Comparison of ENCODE assay signal across 20 cellular contexts in the genomic region with DNA sequence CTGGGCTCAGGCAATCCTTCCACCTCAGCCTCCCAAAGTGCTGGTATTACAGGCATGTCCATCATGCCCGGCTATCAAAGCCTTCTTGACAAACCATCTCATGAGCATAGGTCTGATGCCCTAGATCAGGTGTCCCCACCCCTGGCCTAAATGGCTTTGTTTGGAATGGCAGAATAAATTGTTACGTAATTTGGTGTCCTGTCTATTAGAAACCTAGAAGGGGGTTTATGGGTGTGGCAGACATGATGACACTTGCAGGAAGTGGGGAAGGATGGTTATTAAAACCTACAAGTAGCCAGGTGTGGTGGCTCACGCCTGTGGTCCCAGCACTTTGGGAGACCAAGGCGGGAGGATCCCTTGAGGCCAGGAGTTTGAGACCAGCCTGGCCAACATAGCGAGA. TPM values are rescaled to one million over a fixed set of nuclear protein-coding genes. Genes with fewer than 3 reads are reported as not detected.
DNase-seq lines count a peak whose midpoint lies in the region; ATAC-seq and TF ChIP-seq lines count a peak whose summit lies in the region.
"Had no signal": no experiment of that assay in that cellular context is flagged by ENCODE, and none has a peak within 500 bp of the region (broad histone marks: within the 10 kb centered on the region; RNA-seq: fewer than 3 reads in every experiment).

No MANE protein-coding gene starts in this region.

- no peak overlapping the region for H3K18ac ChIP-seq in mesenchymal stem cell (ENCODE audit: low read depth in 1 of 2, low read length in 2 of 2)

- DNase-seq in heart left ventricle = no peak
- DNase-seq in cardiac septum (ENCODE audit: low spot score) = no peak
- no peak for DNase-seq in left ventricle myocardium inferior
- no peak for DNase-seq in Right ventricle myocardium inferior (ENCODE audit: missing footprints)
- DNase-seq in right cardiac atrium = no peak
- DNase-seq in Right ventricle myocardium superior = no peak
- DNase-seq in testis = no peak
- DNase-seq in mesenchymal stem cell = no peak
- DNase-seq: 8988T; ACHN; BE2C; C1 segment of cervical spinal cord; Caco-2; Calu3; CD4-positive, alpha-beta memory T cell; CD4-positive, CD25-positive, alpha-beta regulatory T cell; CD8-positive, alpha-beta memory T cell; DMS79 treated with DMSO at 0.1 percent for 48 hours; GF-D8 had no signal

- H3K36me3 ChIP-seq in heart left ventricle (no peaks in the 10 kb centered on the region), left ventricle myocardium inferior (no peaks in the 10 kb centered on the region), testis (ENCODE audit: low read depth, missing control alignments) (no peaks in the 10 kb centered on the region), mesenchymal stem cell (ENCODE audit: control insufficient read depth in 1 of 2, insufficient read depth in 2 of 2, low read depth in 1 of 2, low read length in 2 of 2) (no peaks in the 10 kb centered on the region)
- H3K36me3 ChIP-seq: BE2C, BLaER1 had no signal

- 95 to 99% (median 96%) methylated on average over 5 of the region's 5 CpGs for WGBS in heart left ventricle, 4 donors
- 96% methylated on average over 5 of the region's 5 CpGs for WGBS in right cardiac atrium
- 97 to 100% methylated on average over 5 of the region's 5 CpGs for WGBS in testis, 2 donors
- 94% methylated on average over 5 of the region's 5 CpGs for WGBS in mesenchymal stem cell

- H3K4me2 ChIP-seq in mesenchymal stem cell (ENCODE audit: low read length, poor library complexity, severe bottlenecking) = no peak overlapping the region
- H3K4me2 ChIP-seq: BLaER1 had no signal

- H3K79me1 ChIP-seq in mesenchymal stem cell (replicated peaks; ENCODE audit: low read length, poor library complexity, severe bottlenecking) = no peaks in the 10 kb centered on the region

- H2BK15ac ChIP-seq in mesenchymal stem cell (ENCODE audit: low read depth, poor library complexity, severe bottlenecking) = no peak overlapping the region

- no peak overlapping the region for H2BK120ac ChIP-seq in mesenchymal stem cell (ENCODE audit: low read depth, low read length)

- H2AK5ac ChIP-seq in mesenchymal stem cell (ENCODE audit: low read length, severe bottlenecking) = no peak overlapping the region

- H3K23ac ChIP-seq in mesenchymal stem cell (ENCODE audit: low read length in 2 of 2) = no peak overlapping the region

- no peak for ATAC-seq in heart left ventricle
- ATAC-seq in Right ventricle myocardium inferior = no peak
- ATAC-seq in right cardiac atrium = no peak
- no peak for ATAC-seq in Right ventricle myocardium superior (ENCODE audit: poor library complexity)

- H3K4me1 ChIP-seq in heart left ventricle = peaks cover 0 to 54% (median 25%) of the 10 kb centered on the region in 12 donors
- peaks cover 61% of the 10 kb centered on the region for H3K4me1 ChIP-seq in left ventricle myocardium inferior
- H3K4me1 ChIP-seq in right cardiac atrium (ENCODE audit: control insufficient read depth, insufficient read depth, low read length) = peaks cover 16% of the 10 kb centered on the region
- peaks cover 46% of the 10 kb centered on the region for H3K4me1 ChIP-seq in testis
- H3K4me1 ChIP-seq in mesenchymal stem cell (ENCODE audit: control insufficient read depth, insufficient read depth, low read depth, low read length) = peaks cover 11% of the 10 kb centered on the region
- H3K4me1 ChIP-seq: BE2C had no signal

- H4K91ac ChIP-seq in mesenchymal stem cell (ENCODE audit: low read length) = no peak overlapping the region

- intact Hi-C loops in heart left ventricle (cut with DNase I) (loop anchor here in 2 of 10 donors (5.0 kb wide), 3 partner anchors 67 to 182 kb away; no protein-coding TSS in a partner anchor), cardiac septum (cut with DNase I) (loop anchor here (5.0 kb wide), 2 partner anchors 182 to 217 kb away; no protein-coding TSS in a partner anchor), left ventricle myocardium inferior (cut with micrococcal nuclease) (no loop called here), Right ventricle myocardium inferior (cut with DNase I) (loop anchor here (5.0 kb wide), 1 partner anchor 182 kb away; no protein-coding TSS in a partner anchor), right cardiac atrium (cut with DNase I) (no loop called here), Right ventricle myocardium superior (cut with DNase I) (no loop called here), testis (cut with DNase I; ENCODE audit: low total_unique reads) (no loop called here)

- no peaks in the 10 kb centered on the region for H3K27me3 ChIP-seq in heart left ventricle
- H3K27me3 ChIP-seq in left ventricle myocardium inferior (ENCODE audit: low read depth) = no peaks in the 10 kb centered on the region
- H3K27me3 ChIP-seq in right cardiac atrium (ENCODE audit: control insufficient read depth, insufficient read depth) = no peaks in the 10 kb centered on the region
- H3K27me3 ChIP-seq in testis = no peaks in the 10 kb centered on the region
- no peaks in the 10 kb centered on the region for H3K27me3 ChIP-seq in mesenchymal stem cell (ENCODE audit: control insufficient read depth in 1 of 2, insufficient read depth in 1 of 2, low read length in 2 of 2)
- H3K27me3 ChIP-seq: BE2C, BLaER1 had no signal

- H4K8ac ChIP-seq in mesenchymal stem cell (ENCODE audit: low read length) = no peak overlapping the region

- TF ChIP-seq CTCF in heart left ventricle (IDR thresholded peaks at IDR 0.05) (no peak), left ventricle myocardium inferior (IDR thresholded peaks at IDR 0.05; ENCODE audit: borderline replicate concordance) (no peak), testis (IDR thresholded peaks at IDR 0.05) (no peak)

- H3K4me3 ChIP-seq in heart left ventricle = no peak overlapping the region
- no peak overlapping the region for H3K4me3 ChIP-seq in left ventricle myocardium inferior
- no peak overlapping the region for H3K4me3 ChIP-seq in right cardiac atrium (ENCODE audit: low read length)
- H3K4me3 ChIP-seq in testis = no peak overlapping the region
- no peak overlapping the region for H3K4me3 ChIP-seq in mesenchymal stem cell (ENCODE audit: insufficient read depth in 1 of 2, low read depth in 1 of 2, low read length in 2 of 2)
- H3K4me3 ChIP-seq: BLaER1 had no signal

- no peak overlapping the region for H2BK5ac ChIP-seq in mesenchymal stem cell (ENCODE audit: low read depth, low read length, poor library complexity, severe bottlenecking)

- H3K27ac ChIP-seq in heart left ventricle = peak overlapping the region in 9 of 12 donors; percentile 29 to 80 (median 42)
- H3K27ac ChIP-seq in left ventricle myocardium inferior (replicated peaks) = peak overlapping the region; percentile 56
- peak overlapping the region; percentile 72 for H3K27ac ChIP-seq in right cardiac atrium (ENCODE audit: low read length)
- peak overlapping the region; percentile 91 for H3K27ac ChIP-seq in testis
- no peak overlapping the region for H3K27ac ChIP-seq in mesenchymal stem cell (ENCODE audit: low read length, poor library complexity, severe bottlenecking)
- H3K27ac ChIP-seq: BLaER1 had no signal

- no peak overlapping the region for H3K14ac ChIP-seq in mesenchymal stem cell (ENCODE audit: low read length in 2 of 2)

- H2AFZ ChIP-seq in mesenchymal stem cell (ENCODE audit: low read depth, low read length) = no peak overlapping the region

- H3K9ac ChIP-seq in mesenchymal stem cell (ENCODE audit: low read length) = no peak overlapping the region
- H3K9ac ChIP-seq: BLaER1 had no signal

- H3K9me3 ChIP-seq in heart left ventricle (no peaks in the 10 kb centered on the region), left ventricle myocardium inferior (replicated peaks) (no peaks in the 10 kb centered on the region), right cardiac atrium (ENCODE audit: control insufficient read depth, low read length) (no peaks in the 10 kb centered on the region), testis (no peaks in the 10 kb centered on the region), mesenchymal stem cell (ENCODE audit: control insufficient read depth, low read length) (no peaks in the 10 kb centered on the region)
- H3K9me3 ChIP-seq: BE2C, Caco-2 had no signal

- H3K4ac ChIP-seq in mesenchymal stem cell (ENCODE audit: low read depth in 1 of 2, low read length in 2 of 2) = no peak overlapping the region

- TF ChIP-seq POLR2A in heart left ventricle (IDR thresholded peaks at IDR 0.05) = no peak
- no peak for TF ChIP-seq POLR2A in testis (IDR thresholded peaks at IDR 0.05)

- no peak overlapping the region for H2BK12ac ChIP-seq in mesenchymal stem cell (ENCODE audit: low read length in 2 of 2)

RNA-seq across cellular contexts. Expression of a gene that starts 38.6 kb away (rescaled TPM):
- total RNA-seq in heart left ventricle = 10 to 100 TPM; 26.7 to 49.7 (median 42.7) TPM
- 10 to 100 TPM; 11.5 to 16.3 TPM for polyA plus RNA-seq in heart left ventricle
- total RNA-seq in cardiac septum = 45.4 TPM
- total RNA-seq in left ventricle myocardium inferior = 42.2 TPM
- total RNA-seq in Right ventricle myocardium inferior = 39.3 TPM
- 10 to 100 TPM; 49.0 to 54.8 (median 53.1) TPM for total RNA-seq in right cardiac atrium
- 16.9 TPM for polyA plus RNA-seq in right cardiac atrium
- 37.5 TPM for total RNA-seq in Right ventricle myocardium superior
- 10 to 100 TPM; 82.4 to 87.9 TPM for total RNA-seq in testis
- 42.1 TPM for polyA plus RNA-seq in testis (ENCODE audit: insufficient read depth, low read depth, low replicate concordance)
- 20.2 TPM for polyA plus RNA-seq in mesenchymal stem cell (2013, experiment 1 of 2)
- 21.2 TPM for polyA plus RNA-seq in mesenchymal stem cell (2013, experiment 2 of 2)

Comparison
In these comparisons a context has a peak if more than half of its experiments do, and no peak if none do; other contexts are left out.
1. intact Hi-C loops: an anchor here in cardiac septum (5.0 kb wide) and Right ventricle myocardium inferior (5.0 kb wide); none called in left ventricle myocardium inferior, right cardiac atrium, Right ventricle myocardium superior and testis.